Comparison of ENCODE assay signal across 8 cellular contexts in the genomic region with DNA sequence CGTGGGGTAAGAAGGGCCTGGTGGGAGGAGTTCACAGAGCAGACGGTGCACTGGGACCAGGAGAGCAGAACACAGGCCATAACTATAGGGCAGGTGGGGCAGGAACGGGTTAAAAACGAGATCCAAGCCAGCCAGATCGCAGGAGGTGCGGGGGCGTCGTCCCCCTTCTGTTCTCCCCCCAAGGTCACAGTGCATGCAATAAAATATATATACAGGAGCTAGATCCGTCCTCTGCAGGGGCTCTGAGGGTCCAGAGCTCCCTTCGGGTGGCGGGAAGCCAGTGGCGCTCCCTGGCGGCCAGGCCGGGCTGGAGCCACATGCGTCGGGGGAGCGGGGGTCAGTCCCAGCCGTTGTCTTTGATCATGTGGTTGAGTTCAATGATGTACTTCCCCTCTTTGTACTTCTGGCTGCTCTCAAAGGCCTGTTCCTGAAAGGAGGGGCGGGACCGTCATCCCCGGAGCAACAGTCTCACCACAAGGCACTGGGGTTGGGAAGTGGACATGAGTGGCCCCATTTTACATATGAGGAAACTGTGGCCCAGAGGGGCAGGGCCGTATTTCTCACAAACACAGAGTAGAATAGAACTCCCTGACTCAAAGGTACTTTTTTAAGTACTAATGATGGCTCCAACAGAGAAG.
DNase-seq lines count a peak whose midpoint lies in the region; ATAC-seq and TF ChIP-seq lines count a peak whose summit lies in the region.

No MANE protein-coding gene starts in this region.

- peaks cover 0 to 13% (median 0%) of the 10 kb centered on the region in 11 experiments; a peak in 3 of 22 replicates for H4K20me1 ChIP-seq in BLaER1 treated with 17β-estradiol and CSF1 and Interleukin-3, amounts not matched to agents 10 nM and 100 nM

- peak overlapping the region; percentile 85 to 100 (median 99) for H3K4me2 ChIP-seq in BLaER1 treated with 17β-estradiol and CSF1 and Interleukin-3, amounts not matched to agents 10 nM and 100 nM

- peak overlapping the region; percentile 50 to 89 (median 81); a peak in 21 of 22 replicates for H3K27ac ChIP-seq in BLaER1 treated with 17β-estradiol and CSF1 and Interleukin-3, amounts not matched to agents 10 nM and 100 nM
- H3K27ac ChIP-seq in mucosa of rectum (ENCODE audit: low read depth in 2 of 2, low read length in 2 of 2): peak overlapping the region; percentile 70 to 87

- H3K4me1 ChIP-seq in BLaER1 treated with 17β-estradiol and CSF1 and Interleukin-3, amounts not matched to agents 10 nM and 100 nM: peaks cover 66 to 81% (median 70%) of the 10 kb centered on the region in 10 experiments
- peaks cover 29 to 32% of the 10 kb centered on the region in 2 donors for H3K4me1 ChIP-seq in mucosa of rectum (ENCODE audit: control insufficient read depth in 2 of 2, insufficient read depth in 2 of 2, low read length in 2 of 2)

- no peaks in the 10 kb centered on the region for H3K27me3 ChIP-seq in BLaER1 treated with 17β-estradiol and CSF1 and Interleukin-3, amounts not matched to agents 10 nM and 100 nM
- no peaks in the 10 kb centered on the region for H3K27me3 ChIP-seq in mucosa of rectum (ENCODE audit: control insufficient read depth in 2 of 2, insufficient read depth in 2 of 2, low read length in 2 of 2)

- TF ChIP-seq POLR2A in erythroblast (IDR thresholded peaks at IDR 0.05; ENCODE audit: low read length): peak; percentile 41

- H3K4me3 ChIP-seq in BLaER1 treated with 17β-estradiol and CSF1 and Interleukin-3, amounts not matched to agents 10 nM and 100 nM: peak overlapping the region; percentile 52 to 76 (median 63)
- peak overlapping the region; percentile 63 to 76 for H3K4me3 ChIP-seq in mucosa of rectum (ENCODE audit: low read length in 2 of 2)

- H3K9me3 ChIP-seq in BLaER1 treated with 17β-estradiol and CSF1 and Interleukin-3, amounts not matched to agents 10 nM and 100 nM (replicated peaks in 1 of 11): peaks cover 12 to 13% (median 12%) of the 10 kb centered on the region in 11 experiments
- peaks cover 0 to 3% of the 10 kb centered on the region in 2 donors for H3K9me3 ChIP-seq in mucosa of rectum (ENCODE audit: control insufficient read depth in 2 of 2, low read length in 2 of 2)

- peak; percentile 46 for ATAC-seq in GM19035 (IDR thresholded peaks at IDR 0.05; ENCODE audit: unreplicated experiment)
- ATAC-seq in HG03378 (IDR thresholded peaks at IDR 0.05; ENCODE audit: unreplicated experiment): peak; percentile 54

- peak overlapping the region; percentile 72 to 85 (median 80) for H3K9ac ChIP-seq in BLaER1 treated with 17β-estradiol and CSF1 and Interleukin-3, amounts not matched to agents 10 nM and 100 nM
- peak overlapping the region; percentile 71 to 78 for H3K9ac ChIP-seq in mucosa of rectum (ENCODE audit: low read depth in 1 of 2, low read length in 2 of 2)

- peaks cover 0 to 26% (median 12%) of the 10 kb centered on the region in 11 experiments; a peak in 17 of 22 replicates for H3K36me3 ChIP-seq in BLaER1 treated with 17β-estradiol and CSF1 and Interleukin-3, amounts not matched to agents 10 nM and 100 nM
- peaks cover 12 to 14% of the 10 kb centered on the region in 2 donors for H3K36me3 ChIP-seq in mucosa of rectum (ENCODE audit: control insufficient read depth in 2 of 2, insufficient read depth in 2 of 2, low read length in 2 of 2)

- DNase-seq in NCI-H82 treated with DMSO at 0.1 percent for 48 hours (lab: John Stamatoyannopoulos, UW; ENCODE audit: unreplicated experiment): peak; percentile 67
- peak; percentile 52 for DNase-seq in activated CD8-positive, alpha-beta memory T cell treated with anti-CD3 and anti-CD28 coated beads, Interleukin-2, amount 50 U/mL, for 4 hours
- DNase-seq in erythroblast (lab: John Stamatoyannopoulos, UW): peak; percentile 75 to 82
- peak; percentile 62 for DNase-seq in stimulated activated naive CD4-positive, alpha-beta T cell treated with Interleukin-2 at 50 U/mL for 16 hours (lab: John Stamatoyannopoulos, UW)

Comparison
In these comparisons a context has a peak if more than half of its experiments do, and no peak if none do; other contexts are left out.
1. Peak in every context shown above with its lines: DNase-seq, ATAC-seq, H3K4me3 ChIP-seq and H3K27ac ChIP-seq.